Comparison of ENCODE assay signal across 8 cellular contexts in the genomic region with DNA sequence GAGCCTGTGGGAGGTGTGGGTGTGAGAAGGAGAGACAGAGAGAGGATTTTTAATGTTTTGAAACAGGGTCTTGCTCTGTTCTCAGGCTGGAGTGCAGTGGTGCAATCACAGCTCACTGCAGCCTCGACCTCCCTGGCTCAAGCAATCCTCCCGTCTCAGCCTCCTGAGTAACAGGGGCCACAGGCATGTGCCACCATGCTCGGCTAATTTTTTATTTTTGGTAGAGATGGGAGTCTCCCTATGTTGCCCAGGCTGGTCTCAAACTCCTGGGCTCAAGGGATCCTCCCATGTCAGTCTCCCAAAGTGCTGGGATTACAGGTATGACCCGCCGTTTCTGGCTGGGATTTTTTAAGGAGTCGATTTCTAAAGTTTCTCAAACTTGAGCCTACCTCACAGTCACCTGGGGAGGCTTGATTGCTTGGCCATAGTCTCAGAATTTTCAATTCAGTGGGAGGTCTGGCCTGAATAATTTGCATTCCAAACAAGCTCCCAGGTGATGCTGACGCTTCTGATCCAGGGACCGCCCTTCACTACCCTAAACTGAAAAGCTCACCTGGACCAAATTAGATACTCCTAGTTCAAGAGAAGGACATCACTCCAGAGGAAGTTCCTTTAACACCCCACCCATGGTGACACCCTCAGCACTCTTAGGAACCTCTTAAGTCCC.
DNase-seq lines count a peak whose midpoint lies in the region; ATAC-seq and TF ChIP-seq lines count a peak whose summit lies in the region.

No MANE protein-coding gene starts in this region.

- H3K27me3 ChIP-seq in SJCRH30 (no peaks in the 10 kb centered on the region), gastrocnemius medialis (no peaks in the 10 kb centered on the region)

- H3K27ac ChIP-seq in SJCRH30 (no peak overlapping the region), gastrocnemius medialis (peak overlapping the region; percentile 44 to 69 (median 54))

- H3K9me3 ChIP-seq in SJCRH30 (replicated peaks): no peaks in the 10 kb centered on the region
- no peaks in the 10 kb centered on the region for H3K9me3 ChIP-seq in gastrocnemius medialis

- H3K4me1 ChIP-seq in SJCRH30 (no peaks in the 10 kb centered on the region), gastrocnemius medialis (no peaks in the 10 kb centered on the region)

- in situ Hi-C loops in gastrocnemius medialis (cut with MboI; ENCODE audit: low sequenced_read_pairs in 4 of 4): loop anchor here (5.0 to 25.0 kb wide), 8 partner anchors 119 to 669 kb away; no protein-coding TSS in a partner anchor

- TF ChIP-seq CTCF in GM12865 (IDR thresholded peaks at IDR 0.05; ENCODE audit: insufficient read depth, low read depth, low read length, missing control alignments) (no peak), fibroblast of pulmonary artery (IDR thresholded peaks at IDR 0.05; ENCODE audit: low read length, missing control alignments) (no peak), gastrocnemius medialis (IDR thresholded peaks at IDR 0.05 in 4 of 5, conservative IDR thresholded peaks at IDR 0.05 in 1 of 5) (no peak)

- TF ChIP-seq POLR2A in gastrocnemius medialis (IDR thresholded peaks at IDR 0.05): no peak

- DNase-seq in GM12865 (ENCODE audit: low read depth) (peak; percentile 32), SJCRH30 (no peak), fibroblast of pulmonary artery (ENCODE audit: low read depth) (no peak), gastrocnemius medialis (no peak), NCI-H1930 (lab: John Stamatoyannopoulos, UW) (no peak), T-helper 9 cell (no peak), Ammon's horn (ENCODE audit: low spot score) (no peak)
- DNase-seq in stimulated activated CD4-positive, alpha-beta T cell treated with anti-CD3 and anti-CD28 coated beads, Interleukin-4, amount 100 ng/mL, for 1 hour: no peak

- ATAC-seq in gastrocnemius medialis: no peak

- intact Hi-C loops in gastrocnemius medialis (cut with DNase I; ENCODE audit: low total_unique reads): loop anchor here (5.0 kb wide), 2 partner anchors 269 to 659 kb away; no protein-coding TSS in a partner anchor

- H3K4me3 ChIP-seq in GM12865 (ENCODE audit: low read depth, low read length): peak overlapping the region; percentile 28
- H3K4me3 ChIP-seq in SJCRH30: peak overlapping the region; percentile 49; the same call in 1 of the 2 replicates
- peak overlapping the region; percentile 48 for H3K4me3 ChIP-seq in fibroblast of pulmonary artery (replicated peaks; ENCODE audit: low read depth, low read length)
- H3K4me3 ChIP-seq in gastrocnemius medialis: peak overlapping the region in 2 of 4 donors; percentile 43 to 52

- no peaks in the 10 kb centered on the region for H3K36me3 ChIP-seq in SJCRH30
- no peaks in the 10 kb centered on the region for H3K36me3 ChIP-seq in gastrocnemius medialis
